In genomic region chr12:80260269-80260668, GRCh38 we compare ENCODE assay signal across 32 cellular contexts.
"Had no signal": no experiment of that assay in that cellular context is flagged by ENCODE, and none has a peak within 500 bp of the region (broad histone marks: within the 10 kb centered on the region; RNA-seq: fewer than 3 reads in every experiment).

No MANE protein-coding gene starts in this region.

- H3K9me3 ChIP-seq: adrenal gland, body of pancreas, breast epithelium had no signal

- H3K27ac ChIP-seq: adrenal gland, body of pancreas, brain microvascular endothelial cell, breast epithelium, VCaP had no signal

- DNase-seq: activated B cell treated with CpG ODN at 0.5 μM for 24 hours; activated CD4-positive, alpha-beta memory T cell treated with anti-CD3 and anti-CD28 coated beads for 36 hours; activated CD4-positive, alpha-beta T cell treated with anti-CD3 and anti-CD28 coated beads for 4 hours; activated CD4-positive, alpha-beta T cell treated with anti-CD3 and anti-CD28 coated beads, Interleukin-2, amount 10 ng/mL, durations not matched to agents 24 days and 14 days; activated CD4-positive, alpha-beta T cell treated with anti-CD3 and anti-CD28 coated beads, Interleukin-2, amount 50 U/mL, for 1 hour; activated CD4-positive, alpha-beta T cell treated with anti-CD3 and anti-CD28 coated beads, Interleukin-2, amount 50 U/mL, for 4 hours; activated CD4-positive, CD25-positive, alpha-beta regulatory T cell treated with anti-CD3 and anti-CD28 coated beads, Interleukin-2, amount 50 U/mL, for 72 hours; activated CD8-positive, alpha-beta memory T cell treated with anti-CD3 and anti-CD28 coated beads, Interleukin-2, amount 50 U/mL, for 4 hours; activated CD8-positive, alpha-beta T cell treated with anti-CD3 and anti-CD28 coated beads for 36 hours; activated effector memory CD4-positive, alpha-beta T cell treated with anti-CD3 and anti-CD28 coated beads, Interleukin-2, amount 50 U/mL, for 16 hours; activated gamma-delta T cell treated with Interleukin-2 at 50 U/mL for 16 hours; activated naive CD4-positive, alpha-beta T cell; activated naive CD4-positive, alpha-beta T cell treated with anti-CD3 and anti-CD28 coated beads for 36 hours; activated naive CD4-positive, alpha-beta T cell treated with anti-CD3 and anti-CD28 coated beads, Interleukin-2, amount 50 U/mL, for 16 hours; activated naive CD8-positive, alpha-beta T cell treated with anti-CD3 and anti-CD28 coated beads for 36 hours; activated T-cell treated with anti-CD3 and anti-CD28 coated beads for 4 hours; activated T-cell treated with anti-CD3 and anti-CD28 coated beads, Interleukin-2, amount 50 U/mL, for 1 hour; activated T-cell treated with anti-CD3 and anti-CD28 coated beads, Interleukin-2, amount 50 U/mL, for 4 hours; activated T-cell treated with anti-CD3 and anti-CD28 coated beads, Interleukin-2, amount 50 U/mL, for 72 hours; adrenal gland; amniotic stem cell; aorta; body of pancreas; brain microvascular endothelial cell; caudate nucleus; cerebellar nuclear complex; T-helper 2 cell; T-helper 9 cell had no signal

- ATAC-seq: activated CD8-positive, alpha-beta T cell treated with anti-CD3 and anti-CD28 coated beads for 36 hours; activated naive CD4-positive, alpha-beta T cell treated with anti-CD3 and anti-CD28 coated beads, Interleukin-2, amount 50 U/mL, for 72 hours; activated T-cell treated with anti-CD3 and anti-CD28 coated beads, Interleukin-2, amount 50 U/mL, for 4 hours; activated T-cell treated with anti-CD3 and anti-CD28 coated beads, Interleukin-2, amount 50 U/mL, for 72 hours; activated T-helper 17 cell treated with anti-CD3 and anti-CD28 coated beads, Interleukin-2, amount 50 U/mL, for 72 hours; body of pancreas had no signal

- H3K27me3 ChIP-seq: body of pancreas, brain microvascular endothelial cell, breast epithelium had no signal

- H3K4me3 ChIP-seq: body of pancreas, breast epithelium had no signal

- H3K36me3 ChIP-seq: adrenal gland, brain microvascular endothelial cell, breast epithelium had no signal

- H3K4me1 ChIP-seq: adrenal gland, body of pancreas, breast epithelium had no signal
